Comparison of ENCODE assay signal across 9 cellular contexts in the genomic region with DNA sequence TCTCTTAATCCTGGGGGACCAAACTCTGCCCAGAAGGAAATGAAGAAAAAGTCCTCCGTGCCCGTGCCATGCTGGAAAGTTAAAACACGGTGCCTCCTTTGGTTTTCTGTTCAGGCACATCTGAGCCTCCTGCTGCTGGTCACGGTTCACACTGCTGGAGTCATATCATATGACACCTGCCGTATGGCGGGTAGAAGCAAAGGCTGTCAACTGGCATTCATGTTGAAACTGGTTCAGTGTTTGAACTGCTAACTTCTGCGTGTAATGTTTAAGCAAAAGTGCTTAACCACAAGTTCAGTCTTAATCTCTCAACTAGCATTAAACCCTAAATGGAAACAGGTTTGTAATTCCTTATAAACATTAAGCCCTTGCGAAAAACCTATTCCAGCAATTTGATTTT. TPM values are rescaled to one million over a fixed set of nuclear protein-coding genes. Genes with fewer than 3 reads are reported as not detected.
A peak's percentile ranks its signal among the peaks of the same experiment; 100 is the strongest.
DNase-seq lines count a peak whose midpoint lies in the region; ATAC-seq, FAIRE-seq and TF ChIP-seq lines count a peak whose summit lies in the region.
"Had no signal": no experiment of that assay in that cellular context is flagged by ENCODE, and none has a peak within 500 bp of the region (broad histone marks: within the 10 kb centered on the region; RNA-seq: fewer than 3 reads in every experiment).

No MANE protein-coding gene starts in this region.

- H3K36me3 ChIP-seq in HepG2 (replicated peaks in 1 of 2; ENCODE audit: control insufficient read depth in 1 of 2, insufficient read depth in 2 of 2, low read length in 2 of 2) (peaks cover 2 to 12% of the 10 kb centered on the region in 2 experiments; a peak in 3 of 5 replicates), right lobe of liver (no peaks in the 10 kb centered on the region), endodermal cell (ENCODE audit: control insufficient read depth, insufficient read depth, low read length) (no peaks in the 10 kb centered on the region)

- H3K27me3 ChIP-seq in HepG2 (ENCODE audit: control insufficient read depth in 1 of 2, insufficient read depth in 2 of 2, low read length in 2 of 2): no peaks in the 10 kb centered on the region
- H3K27me3 ChIP-seq in right lobe of liver: no peaks in the 10 kb centered on the region
- no peaks in the 10 kb centered on the region for H3K27me3 ChIP-seq in endodermal cell (ENCODE audit: control insufficient read depth, insufficient read depth, low read length, poor library complexity, severe bottlenecking)

- H3K27ac ChIP-seq in HepG2 (ENCODE audit: extremely low read length, insufficient read depth, low read length) (peak overlapping the region; percentile 21), right lobe of liver (no peak overlapping the region), epithelial cell of prostate (peak overlapping the region; percentile 26), endodermal cell (ENCODE audit: low read depth, low read length) (no peak overlapping the region)
- H3K27ac ChIP-seq: psoas muscle had no signal

- H3K27me3 Mint-ChIP-seq in activated B cell treated with CpG ODN at 0.5 μM for 24 hours (no peaks in the 10 kb centered on the region), endodermal cell (ENCODE audit: insufficient read depth) (no peaks in the 10 kb centered on the region)

- peak; percentile 74 for DNase-seq in HepG2 (ENCODE audit: low spot score)
- no peak for DNase-seq in right lobe of liver
- DNase-seq in activated B cell treated with CpG ODN at 0.5 μM for 24 hours: no peak
- DNase-seq in epithelial cell of prostate (ENCODE audit: low read depth, low spot score): peak; percentile 65
- peak; percentile 13 to 45 for DNase-seq in stimulated activated CD8-positive, alpha-beta memory T cell treated with anti-CD3 and anti-CD28 coated beads, Interleukin-15, amount 100 ng/mL, for 48 hours (ENCODE audit: low read depth in 2 of 2)
- DNase-seq in cardiac septum (ENCODE audit: low spot score): no peak
- DNase-seq in frontal cortex (ENCODE audit: low spot score in 2 of 2): no peak
- no peak for DNase-seq in endodermal cell
- DNase-seq: psoas muscle had no signal

- CTCF ChIA-PET in HepG2 (lab: Yijun Ruan, JAX; ENCODE audit: low intra/inter-chr PET ratio, low total read pairs): no interaction called here
- CTCF ChIA-PET in activated B cell treated with CpG ODN at 0.5 μM for 24 hours (lab: Charles Lee): interaction anchor here (1.0 kb wide), 1 partner anchor 83 kb away, joined by 3 read pairs; no protein-coding TSS in a partner anchor

- H2AFZ ChIP-seq in HepG2 (ENCODE audit: low read length): no peak overlapping the region

- in situ Hi-C loops in HepG2 (cut with HindIII; ENCODE audit: extremely low pct_ligation_motif_present, low pct_unique_long_range_greater_than_20kb): no loop called here

- H3K9me3 Mint-ChIP-seq in activated B cell treated with CpG ODN at 0.5 μM for 24 hours (no peaks in the 10 kb centered on the region), endodermal cell (no peaks in the 10 kb centered on the region)

- H3K4me2 ChIP-seq in HepG2 (ENCODE audit: low read depth, low read length): peak overlapping the region; percentile 94

- WGBS in HepG2 (ENCODE audit: low lambda C conversion rate): 33% methylated on average over 8 of the region's 8 CpGs
- 68% methylated on average over 7 of the region's 8 CpGs for WGBS in right lobe of liver (ENCODE audit: insufficient coverage, low coverage, low lambda C conversion rate, missing lambda C conversion rate)
- 89 to 92% methylated on average over 7 to 8 of the region's 8 CpGs for WGBS in endodermal cell (ENCODE audit: insufficient coverage in 1 of 2, insufficient read length in 1 of 2), 2 experiments

- peak overlapping the region in 2 of 3 experiments; percentile 56 to 65; a peak in 3 of 6 replicates for H3K4me3 ChIP-seq in HepG2 (replicated peaks in 1 of 3; ENCODE audit: insufficient read depth in 1 of 3, low read depth in 2 of 3, low read length in 3 of 3)
- no peak overlapping the region for H3K4me3 ChIP-seq in right lobe of liver
- no peak overlapping the region for H3K4me3 ChIP-seq in endodermal cell (ENCODE audit: low read length)
- H3K4me3 ChIP-seq: psoas muscle had no signal

- 0 out of 4 replicates have a peak, but pooled peaks of 1 of the 2 experiments have one; percentile 24 for TF ChIP-seq EP300 in HepG2 (IDR thresholded peaks at IDR 0.05; ENCODE audit: low read depth in 2 of 2, low read length in 2 of 2)
- no peak for TF ChIP-seq EP300 in HepG2 (CRISPR knock-in tag; IDR thresholded peaks at IDR 0.05; ENCODE audit: borderline replicate concordance)

- H3K9ac ChIP-seq in HepG2 (ENCODE audit: insufficient read depth, low read depth, low read length) (peak overlapping the region; percentile 87; the same call in 1 of the 2 replicates), endodermal cell (ENCODE audit: extremely low read depth, low read length, poor library complexity, severe bottlenecking) (no peak overlapping the region)

- intact Hi-C loops in HepG2 (cut with micrococcal nuclease; ENCODE audit: unreplicated experiment) (loop anchor here (2.0 kb wide), 1 partner anchor 108 kb away; no protein-coding TSS in a partner anchor), right lobe of liver (cut with DNase I) (no loop called here), activated B cell treated with CpG ODN at 0.5 μM for 24 hours (cut with micrococcal nuclease) (loop anchor here (10.0 kb wide), 1 partner anchor 250 kb away; no protein-coding TSS in a partner anchor), cardiac septum (cut with DNase I) (no loop called here)

- H3K36me3 Mint-ChIP-seq in activated B cell treated with CpG ODN at 0.5 μM for 24 hours (ENCODE audit: low read depth) (no peaks in the 10 kb centered on the region), endodermal cell (ENCODE audit: low read depth) (no peaks in the 10 kb centered on the region)

- POLR2A ChIA-PET in HepG2 (lab: Yijun Ruan, JAX): no interaction called here
- POLR2A ChIA-PET in activated B cell treated with CpG ODN at 0.5 μM for 24 hours (lab: Charles Lee): no interaction called here

- TSS peak; percentile 46 for BruUV-seq in HepG2 (replicated peaks; lab: Mats Ljungman, UMichigan)

- peaks cover 66% of the 10 kb centered on the region for H3K79me2 ChIP-seq in HepG2 (ENCODE audit: insufficient read depth, low read length)

- TF ChIP-seq POLR2A in HepG2 (IDR thresholded peaks at IDR 0.05; ENCODE audit: insufficient read depth in 1 of 2, low read depth in 2 of 2, low read length in 2 of 2): no peak
- TF ChIP-seq POLR2A in right lobe of liver (IDR thresholded peaks at IDR 0.05): no peak

- ATAC-seq in HepG2 (peak; percentile 43), right lobe of liver (no peak), activated B cell treated with CpG ODN at 0.5 μM for 24 hours (ENCODE audit: low read depth) (no peak)

- no peaks in the 10 kb centered on the region; the same call in 1 of the 2 replicates for H4K20me1 ChIP-seq in HepG2 (ENCODE audit: insufficient read depth, low read length)

- H3K4me1 Mint-ChIP-seq in activated B cell treated with CpG ODN at 0.5 μM for 24 hours: peaks cover 31% of the 10 kb centered on the region
- H3K4me1 Mint-ChIP-seq in endodermal cell: peaks cover 25% of the 10 kb centered on the region

- TF ChIP-seq CTCF in HepG2 (CRISPR knock-in tag; IDR thresholded peaks at IDR 0.05) (no peak), right lobe of liver (IDR thresholded peaks at IDR 0.05) (no peak), activated B cell treated with CpG ODN at 0.5 μM for 24 hours (IDR thresholded peaks at IDR 0.05) (no peak), endodermal cell (conservative IDR thresholded peaks at IDR 0.05) (no peak)

- H3K9me3 ChIP-seq in HepG2 (ENCODE audit: low read length) (no peaks in the 10 kb centered on the region), right lobe of liver (no peaks in the 10 kb centered on the region), endodermal cell (ENCODE audit: control insufficient read depth, low read length) (no peaks in the 10 kb centered on the region)
- H3K9me3 ChIP-seq: psoas muscle had no signal

- peak overlapping the region; percentile 50 for H3K27ac Mint-ChIP-seq in activated B cell treated with CpG ODN at 0.5 μM for 24 hours
- no peak overlapping the region for H3K27ac Mint-ChIP-seq in endodermal cell

- FAIRE-seq in HepG2 (lab: Jason Lieb, UNC) (peak; percentile 85), frontal cortex (lab: Jason Lieb, UNC) (no peak)

- peak; percentile 26; the same call in 1 of the 2 replicates for TF ChIP-seq RAD21 in HepG2 (CRISPR knock-in tag; IDR thresholded peaks at IDR 0.05)

- peak overlapping the region; percentile 30 for H3K4me3 Mint-ChIP-seq in activated B cell treated with CpG ODN at 0.5 μM for 24 hours
- no peak overlapping the region for H3K4me3 Mint-ChIP-seq in endodermal cell

- H3K4me1 ChIP-seq in HepG2 (ENCODE audit: insufficient read depth, low read length) (peaks cover 64% of the 10 kb centered on the region), right lobe of liver (peaks cover 0 to 8% (median 0%) of the 10 kb centered on the region in 4 donors), endodermal cell (ENCODE audit: control insufficient read depth, insufficient read depth, low read length) (no peaks in the 10 kb centered on the region)
- H3K4me1 ChIP-seq: psoas muscle had no signal

RNA-seq across cellular contexts. Expression of gene STK39, which starts 3.1 kb away (rescaled TPM):
- total RNA-seq in HepG2 (2016; rRNA removed; fragmentation: Illumina TruSeq; extraction: Trizol): 27.3 and 27.5 TPM in 2 replicates
- 38.8 and 42.4 TPM in 2 replicates for total RNA-seq in HepG2 (2016; cell fraction: cytosol; rRNA removed; fragmentation: Illumina TruSeq; extraction: Trizol; ENCODE audit: low read depth)
- 26.6 and 28.7 TPM in 2 replicates for total RNA-seq in HepG2 (2016; cell fraction: insoluble cytoplasmic fraction; rRNA removed; fragmentation: Illumina TruSeq; extraction: Trizol)
- total RNA-seq in HepG2 (2016; cell fraction: membrane; rRNA removed; fragmentation: Illumina TruSeq; extraction: Trizol): 34.3 and 39.4 TPM in 2 replicates
- total RNA-seq in HepG2 (2016; cell fraction: nucleus; rRNA removed; fragmentation: Illumina TruSeq; extraction: Trizol): 28.1 and 30.8 TPM in 2 replicates
- 34.7 and 38.4 TPM in 2 replicates for polyA plus RNA-seq in HepG2 (2011; rRNA removed)
- 19.6 and 35.4 TPM in 2 replicates for polyA plus RNA-seq in HepG2 (2011; cell fraction: cytosol; rRNA removed)
- 15.4 and 20.0 TPM in 2 replicates for polyA plus RNA-seq in HepG2 (2011; cell fraction: nucleus; rRNA removed)
- 37.9 and 40.1 TPM in 2 replicates for polyA plus RNA-seq in HepG2 (2012)
- 23.2 and 23.9 TPM in 2 replicates for polyA plus RNA-seq in HepG2 (2016; cell fraction: cytosol; fragmentation: Illumina TruSeq; extraction: Trizol; ENCODE audit: low read depth)
- polyA plus RNA-seq in HepG2 (2016; cell fraction: insoluble cytoplasmic fraction; fragmentation: Illumina TruSeq; extraction: Trizol; ENCODE audit: low read depth): 39.3 and 39.7 TPM in 2 replicates
- polyA plus RNA-seq in HepG2 (2016; cell fraction: membrane; fragmentation: Illumina TruSeq; extraction: Trizol; ENCODE audit: low read depth): 33.8 and 36.7 TPM in 2 replicates
- 24.8 and 27.7 TPM in 2 replicates for polyA plus RNA-seq in HepG2 (2016; cell fraction: nucleus; fragmentation: Illumina TruSeq; extraction: Trizol; ENCODE audit: insufficient read depth, low read depth)
- 2.6 and 29.6 TPM in 2 replicates for polyA minus RNA-seq in HepG2 (2011; rRNA and poly(A)+ RNA removed; ENCODE audit: low replicate concordance)
- 29.1 and 30.6 TPM in 2 replicates for polyA minus RNA-seq in HepG2 (2011; cell fraction: cytosol; rRNA and poly(A)+ RNA removed)
- polyA minus RNA-seq in HepG2 (2011; cell fraction: nucleus; rRNA and poly(A)+ RNA removed): 93.1 and 93.4 TPM in 2 replicates
- total RNA-seq in right lobe of liver: 1 to 10 TPM in 1 of 6 experiments, under 1 TPM in 5; 0.29 to 1.2 (median 0.60) TPM
- total RNA-seq in activated B cell treated with CpG ODN at 0.5 μM for 24 hours: 17.8 and 18.5 TPM in 2 replicates
- 24.6 TPM for total RNA-seq in cardiac septum
- total RNA-seq in frontal cortex: 46.1 TPM
- 10 to 100 TPM; 22.3 to 31.5 TPM for total RNA-seq in endodermal cell
- 36.6 TPM for polyA plus RNA-seq in endodermal cell (2013, experiment 1 of 2)
- polyA plus RNA-seq in endodermal cell (2013, experiment 2 of 2): 31.7 TPM

Comparison
In these comparisons a context has a peak if more than half of its experiments do, and no peak if none do; other contexts are left out.
1. DNase-seq: peak in HepG2 (single experiment), epithelial cell of prostate (single experiment) and stimulated activated CD8-positive, alpha-beta memory T cell treated with anti-CD3 and anti-CD28 coated beads, Interleukin-15, amount 100 ng/mL, for 48 hours (2 of 2); none in right lobe of liver (0 of 3), activated B cell treated with CpG ODN at 0.5 μM for 24 hours (single experiment), cardiac septum (single experiment), frontal cortex (0 of 2) and endodermal cell (single experiment).
2. H3K27ac ChIP-seq: peak in HepG2 (single experiment) and epithelial cell of prostate (single experiment); none in right lobe of liver (0 of 3) and endodermal cell (single experiment).
3. H3K4me3 ChIP-seq: peak in HepG2 (2 of 3); none in right lobe of liver (0 of 3) and endodermal cell (single experiment).
4. intact Hi-C loops: an anchor here in HepG2 (2.0 kb wide) and activated B cell treated with CpG ODN at 0.5 μM for 24 hours (10.0 kb wide); none called in right lobe of liver and cardiac septum.